ENCODE assay signal across 20 cellular contexts in genomic region chr16:86784267-86784626, GRCh38.
"Had no signal": no experiment of that assay in that cellular context is flagged by ENCODE, and none has a peak within 500 bp of the region (broad histone marks: within the 10 kb centered on the region; RNA-seq: fewer than 3 reads in every experiment).

No MANE protein-coding gene starts in this region.

- H3K9me3 ChIP-seq: ascending aorta, neutrophil, testis had no signal

- ATAC-seq: activated T-cell treated with anti-CD3 and anti-CD28 coated beads, Interleukin-2, amount 50 U/mL, for 72 hours; natural killer cell had no signal

- H3K27me3 ChIP-seq: ascending aorta, neutrophil, testis had no signal

- H3K4me3 Mint-ChIP-seq: activated naive CD4-positive, alpha-beta T cell treated with anti-CD3 and anti-CD28 coated beads, Interleukin-2, amount 50 U/mL, for 24 hours; activated T-cell treated with anti-CD3 and anti-CD28 coated beads, Interleukin-2, amount 50 U/mL, for 72 hours; dendritic cell treated with granulocyte-macrophage colony-stimulating factor and Interleukin-4, amounts not matched to agents 40 ng/mL and 50 ng/mL, for 4 days; natural killer cell; stimulated activated naive CD8-positive, alpha-beta T cell treated with anti-CD3 and anti-CD28 coated beads, Interleukin-15, Interleukin-2, amounts not matched to agents 100 ng/mL and 50 ng/mL, for 24 hours; T-helper 1 cell treated with Interleukin-12 subunit alpha and Interleukin-12 subunit beta and Interleukin-4 antibody, amounts not matched to agents 30 μg/mL and 1 μg/mL, for 36 hours; type B pancreatic cell had no signal

- H3K27ac Mint-ChIP-seq: activated naive CD4-positive, alpha-beta T cell treated with anti-CD3 and anti-CD28 coated beads, Interleukin-2, amount 50 U/mL, for 24 hours; activated T-cell treated with anti-CD3 and anti-CD28 coated beads, Interleukin-2, amount 50 U/mL, for 72 hours; dendritic cell treated with granulocyte-macrophage colony-stimulating factor and Interleukin-4, amounts not matched to agents 40 ng/mL and 50 ng/mL, for 4 days; natural killer cell; stimulated activated naive CD8-positive, alpha-beta T cell treated with anti-CD3 and anti-CD28 coated beads, Interleukin-15, Interleukin-2, amounts not matched to agents 100 ng/mL and 50 ng/mL, for 24 hours; T-helper 1 cell treated with Interleukin-12 subunit alpha and Interleukin-12 subunit beta and Interleukin-4 antibody, amounts not matched to agents 30 μg/mL and 1 μg/mL, for 36 hours; type B pancreatic cell had no signal

- H3K4me2 ChIP-seq: hepatocyte had no signal

- H3K9ac ChIP-seq: parathyroid adenoma had no signal

- H3K9me3 Mint-ChIP-seq: activated naive CD4-positive, alpha-beta T cell treated with anti-CD3 and anti-CD28 coated beads, Interleukin-2, amount 50 U/mL, for 24 hours; activated T-cell treated with anti-CD3 and anti-CD28 coated beads, Interleukin-2, amount 50 U/mL, for 72 hours; dendritic cell treated with granulocyte-macrophage colony-stimulating factor and Interleukin-4, amounts not matched to agents 40 ng/mL and 50 ng/mL, for 4 days; natural killer cell; stimulated activated naive CD8-positive, alpha-beta T cell treated with anti-CD3 and anti-CD28 coated beads, Interleukin-15, Interleukin-2, amounts not matched to agents 100 ng/mL and 50 ng/mL, for 24 hours; T-helper 1 cell treated with Interleukin-12 subunit alpha and Interleukin-12 subunit beta and Interleukin-4 antibody, amounts not matched to agents 30 μg/mL and 1 μg/mL, for 36 hours; type B pancreatic cell had no signal

- H3K4me1 ChIP-seq: ascending aorta, parathyroid adenoma, testis had no signal

- H3K36me3 ChIP-seq: ascending aorta, neutrophil had no signal

- DNase-seq: activated CD4-positive, alpha-beta T cell treated with anti-CD3 and anti-CD28 coated beads for 1 hour; activated CD8-positive, alpha-beta memory T cell treated with anti-CD3 and anti-CD28 coated beads for 24 hours; activated CD8-positive, alpha-beta memory T cell treated with anti-CD3 and anti-CD28 coated beads, Interleukin-2, amount 50 U/mL, for 48 hours; activated effector memory CD4-positive, alpha-beta T cell treated with anti-CD3 and anti-CD28 coated beads, Interleukin-2, amount 50 U/mL, for 16 hours; activated T-cell treated with anti-CD3 and anti-CD28 coated beads, Interleukin-2, amount 50 U/mL, for 72 hours; effector CD8-positive, alpha-beta T cell; mesenchymal stem cell; natural killer cell; stimulated activated CD4-positive, alpha-beta T cell treated with anti-CD3 and anti-CD28 coated beads, Interleukin-2, amount 100 ng/mL, for 48 hours; testis had no signal

- H3K4me3 ChIP-seq: ascending aorta, hepatocyte, testis had no signal

- H3K36me3 Mint-ChIP-seq: activated naive CD4-positive, alpha-beta T cell treated with anti-CD3 and anti-CD28 coated beads, Interleukin-2, amount 50 U/mL, for 24 hours; natural killer cell; type B pancreatic cell had no signal

- H3K27ac ChIP-seq: ascending aorta, hepatocyte, neutrophil, parathyroid adenoma, testis, VCaP had no signal

- H3K4me1 Mint-ChIP-seq: activated naive CD4-positive, alpha-beta T cell treated with anti-CD3 and anti-CD28 coated beads, Interleukin-2, amount 50 U/mL, for 24 hours; natural killer cell had no signal
